Comparison of ENCODE assay signal across 11 cellular contexts in genomic region chr2:190759749-190760213, GRCh38.
DNase-seq lines count a peak whose midpoint lies in the region; TF ChIP-seq lines count a peak whose summit lies in the region.
"Had no signal": no experiment of that assay in that cellular context is flagged by ENCODE, and none has a peak within 500 bp of the region (broad histone marks: within the 10 kb centered on the region; RNA-seq: fewer than 3 reads in every experiment).

No MANE protein-coding gene starts in this region.

- no peak overlapping the region for H3K4me3 ChIP-seq in astrocyte of the cerebellum (ENCODE audit: low read depth, low read length)

- DNase-seq in COLO829 (ENCODE audit: low spot score): peak; percentile 68
- DNase-seq in M059J (ENCODE audit: low read depth): peak; percentile 89
- peak; percentile 60 for DNase-seq in astrocyte of the cerebellum (ENCODE audit: low read depth)
- peak; percentile 58 to 83 for DNase-seq in lung microvascular endothelial cell (ENCODE audit: low read depth in 2 of 2)
- no peak for DNase-seq in DMS 273 treated with DMSO at 0.1 percent for 48 hours (lab: John Stamatoyannopoulos, UW)
- no peak for DNase-seq in GM13976 (ENCODE audit: low spot score)
- no peak for DNase-seq in islet precursor cell
- DNase-seq in cardiac septum (ENCODE audit: low spot score): no peak
- DNase-seq: activated CD4-positive, alpha-beta T cell treated with anti-CD3 and anti-CD28 coated beads, Interleukin-2, amount 50 U/mL, for 1 hour; NCI-H1436 treated with DMSO at 0.1 percent for 48 hours; stimulated activated CD8-positive, alpha-beta memory T cell treated with anti-CD3 and anti-CD28 coated beads, Interleukin-4, amount 100 ng/mL, for 48 hours had no signal

- no peak for TF ChIP-seq CTCF in astrocyte of the cerebellum (IDR thresholded peaks at IDR 0.05; ENCODE audit: low read depth, low read length, missing control alignments)
- no peak for TF ChIP-seq CTCF in GM13976 (IDR thresholded peaks at IDR 0.05; ENCODE audit: borderline replicate concordance, control extremely low read depth, extremely low read depth, insufficient read depth, missing control alignments)

- intact Hi-C loops in cardiac septum (cut with DNase I): no loop called here

- in situ Hi-C loops in astrocyte of the cerebellum (cut with HindIII; ENCODE audit: low sequenced_read_pairs) (no loop called here), GM13976 (cut with MboI; ENCODE audit: low sequenced_read_pairs, unreplicated experiment) (no loop called here)

Comparison
In these comparisons a context has a peak if more than half of its experiments do, and no peak if none do; other contexts are left out.
1. DNase-seq: peak in COLO829 (single experiment), M059J (single experiment), astrocyte of the cerebellum (single experiment) and lung microvascular endothelial cell (2 of 2); none in DMS 273 treated with DMSO at 0.1 percent for 48 hours (single experiment), GM13976 (single experiment), islet precursor cell (single experiment) and cardiac septum (single experiment).